In genomic region chr5:123340928-123341327, GRCh38 we compare ENCODE assay signal across 28 cellular contexts.
"Had no signal": no experiment of that assay in that cellular context is flagged by ENCODE, and none has a peak within 500 bp of the region (broad histone marks: within the 10 kb centered on the region; RNA-seq: fewer than 3 reads in every experiment).

No MANE protein-coding gene starts in this region.

- H3K27me3 Mint-ChIP-seq: stimulated activated naive CD8-positive, alpha-beta T cell treated with anti-CD3 and anti-CD28 coated beads, Interleukin-15, amount 100 ng/mL, for 72 hours had no signal

- DNase-seq: stimulated activated CD4-positive, alpha-beta T cell treated with anti-CD3 and anti-CD28 coated beads, Interleukin-2, amount 100 ng/mL, for 48 hours; stimulated activated CD4-positive, alpha-beta T cell treated with anti-CD3 and anti-CD28 coated beads, Interleukin-4, amount 100 ng/mL, for 1 hour; stimulated activated CD4-positive, alpha-beta T cell treated with anti-CD3 and anti-CD28 coated beads, Interleukin-4, amount 100 ng/mL, for 24 hours; stimulated activated CD4-positive, alpha-beta T cell treated with anti-CD3 and anti-CD28 coated beads, Interleukin-4, amount 100 ng/mL, for 4 hours; stimulated activated CD8-positive, alpha-beta memory T cell treated with anti-CD3 and anti-CD28 coated beads, Interleukin-4, amount 100 ng/mL, for 48 hours; stimulated activated naive B cell treated with anti-CD40 and anti-IgM and Interleukin-4, amounts not matched to agents 10 μg/mL and 1 μg/mL and 100 μg/mL, for 72 hours; stimulated activated naive CD4-positive, alpha-beta T cell; stimulated activated naive CD4-positive, alpha-beta T cell treated with Interleukin-2 at 50 U/mL for 16 hours; stimulated activated naive CD8-positive, alpha-beta T cell treated with anti-CD3 and anti-CD28 coated beads, Interleukin-15, amount 100 ng/mL, for 72 hours; stimulated activated naive CD8-positive, alpha-beta T cell treated with anti-CD3 and anti-CD28 coated beads, Interleukin-15, Interleukin-2, amounts not matched to agents 100 U/mL and 50 U/mL, for 24 hours; stomach; substantia nigra; testis; thyroid gland; tibial artery; transverse colon; trophoblast cell; upper lobe of left lung; upper lobe of right lung; uterus had no signal

- H3K4me1 Mint-ChIP-seq: stimulated activated effector memory CD8-positive, alpha-beta T cell treated with anti-CD3 and anti-CD28 coated beads, Interleukin-12 subunit alpha, Interleukin-12 subunit beta, amount 100 ng/mL, for 72 hours; stimulated activated memory B cell treated with anti-CD40 and anti-IgM and Interleukin-4, amounts not matched to agents 10 μg/mL and 1 μg/mL and 100 μg/mL, for 72 hours; stimulated activated naive B cell treated with anti-CD40 and anti-IgM and Interleukin-4, amounts not matched to agents 10 μg/mL and 1 μg/mL and 100 μg/mL, for 72 hours; stimulated activated naive CD8-positive, alpha-beta T cell treated with anti-CD3 and anti-CD28 coated beads, Interleukin-15, amount 100 ng/mL, for 72 hours had no signal

- H3K27ac ChIP-seq: stomach, suprapubic skin, testis, thoracic aorta, thyroid gland, tibial artery, tibial nerve, transverse colon, upper lobe of left lung, upper lobe of right lung, uterus, vagina had no signal

- H3K36me3 Mint-ChIP-seq: stimulated activated memory B cell treated with anti-CD40 and anti-IgM and Interleukin-4, amounts not matched to agents 10 μg/mL and 1 μg/mL and 100 μg/mL, for 72 hours had no signal

- H3K36me3 ChIP-seq: suprapubic skin, thoracic aorta, thyroid gland, tibial artery, tibial nerve, transverse colon, upper lobe of left lung, upper lobe of right lung, uterus, vagina had no signal

- H3K4me3 Mint-ChIP-seq: stimulated activated effector memory CD8-positive, alpha-beta T cell treated with anti-CD3 and anti-CD28 coated beads, Interleukin-12 subunit alpha, Interleukin-12 subunit beta, amount 100 ng/mL, for 72 hours; stimulated activated memory B cell treated with anti-CD40 and anti-IgM and Interleukin-4, amounts not matched to agents 10 μg/mL and 1 μg/mL and 100 μg/mL, for 72 hours; stimulated activated naive B cell treated with anti-CD40 and anti-IgM and Interleukin-4, amounts not matched to agents 10 μg/mL and 1 μg/mL and 100 μg/mL, for 72 hours; stimulated activated naive CD8-positive, alpha-beta T cell treated with anti-CD3 and anti-CD28 coated beads, Interleukin-15, amount 100 ng/mL, for 72 hours; stimulated activated naive CD8-positive, alpha-beta T cell treated with anti-CD3 and anti-CD28 coated beads, Interleukin-15, Interleukin-2, amounts not matched to agents 100 ng/mL and 50 ng/mL, for 24 hours; type B pancreatic cell had no signal

- H3K9me3 ChIP-seq: stomach, suprapubic skin, testis, thoracic aorta, thyroid gland, tibial artery, tibial nerve, transverse colon, upper lobe of left lung, upper lobe of right lung, uterus, vagina had no signal

- H3K27me3 ChIP-seq: stomach, suprapubic skin, testis, thyroid gland, tibial artery, tibial nerve, transverse colon, upper lobe of left lung, upper lobe of right lung, uterus, vagina had no signal

- ATAC-seq: stimulated activated effector memory CD8-positive, alpha-beta T cell treated with anti-CD3 and anti-CD28 coated beads, Interleukin-12 subunit alpha, Interleukin-12 subunit beta, amount 100 ng/mL, for 72 hours; stimulated activated memory B cell treated with anti-CD40 and anti-IgM and Interleukin-4, amounts not matched to agents 10 μg/mL and 1 μg/mL and 100 μg/mL, for 72 hours; stimulated activated naive B cell treated with anti-CD40 and anti-IgM and Interleukin-4, amounts not matched to agents 10 μg/mL and 1 μg/mL and 100 μg/mL, for 72 hours; stimulated activated naive CD8-positive, alpha-beta T cell treated with anti-CD3 and anti-CD28 coated beads, Interleukin-15, amount 100 ng/mL, for 72 hours; stimulated activated naive CD8-positive, alpha-beta T cell treated with anti-CD3 and anti-CD28 coated beads, Interleukin-15, Interleukin-2, amounts not matched to agents 100 U/mL and 50 U/mL, for 24 hours; upper lobe of right lung had no signal

- H3K4me1 ChIP-seq: suprapubic skin, testis, tibial nerve, transverse colon, upper lobe of left lung, upper lobe of right lung, uterus, vagina had no signal

- H3K27ac Mint-ChIP-seq: stimulated activated effector memory CD8-positive, alpha-beta T cell treated with anti-CD3 and anti-CD28 coated beads, Interleukin-12 subunit alpha, Interleukin-12 subunit beta, amount 100 ng/mL, for 72 hours; stimulated activated memory B cell treated with anti-CD40 and anti-IgM and Interleukin-4, amounts not matched to agents 10 μg/mL and 1 μg/mL and 100 μg/mL, for 72 hours; stimulated activated naive B cell treated with anti-CD40 and anti-IgM and Interleukin-4, amounts not matched to agents 10 μg/mL and 1 μg/mL and 100 μg/mL, for 72 hours; stimulated activated naive CD8-positive, alpha-beta T cell treated with anti-CD3 and anti-CD28 coated beads, Interleukin-15, amount 100 ng/mL, for 72 hours; stimulated activated naive CD8-positive, alpha-beta T cell treated with anti-CD3 and anti-CD28 coated beads, Interleukin-15, Interleukin-2, amounts not matched to agents 100 ng/mL and 50 ng/mL, for 24 hours; type B pancreatic cell had no signal

- H3K4me3 ChIP-seq: stomach, suprapubic skin, testis, thoracic aorta, thyroid gland, tibial artery, tibial nerve, transverse colon, upper lobe of left lung, upper lobe of right lung, uterus, vagina had no signal
